Comparison of ENCODE assay signal across 18 cellular contexts in genomic region chr6:170084166-170084730, GRCh38.
"Had no signal": no experiment of that assay in that cellular context is flagged by ENCODE, and none has a peak within 500 bp of the region (broad histone marks: within the 10 kb centered on the region; RNA-seq: fewer than 3 reads in every experiment).

No MANE protein-coding gene starts in this region.

- DNase-seq: activated CD4-positive, alpha-beta T cell treated with anti-CD3 and anti-CD28 coated beads for 36 hours; activated CD4-positive, alpha-beta T cell treated with anti-CD3 and anti-CD28 coated beads, Interleukin-2, amount 50 U/mL, for 4 hours; activated naive CD4-positive, alpha-beta T cell treated with anti-CD3 and anti-CD28 coated beads for 36 hours; activated naive CD8-positive, alpha-beta T cell treated with anti-CD3 and anti-CD28 coated beads, Interleukin-2, amount 10 ng/mL, durations not matched to agents 7 days and 5 days; activated T-cell treated with anti-CD3 and anti-CD28 coated beads, Interleukin-2, amount 50 U/mL, for 4 hours; amniotic stem cell; esophagus squamous epithelium; gastrocnemius medialis; hypothalamus; stimulated activated CD4-positive, alpha-beta T cell treated with anti-CD3 and anti-CD28 coated beads, Interleukin-4, amount 100 ng/mL, for 24 hours; stimulated activated naive CD8-positive, alpha-beta T cell treated with anti-CD3 and anti-CD28 coated beads, Interleukin-15, Interleukin-2, amounts not matched to agents 100 U/mL and 50 U/mL, for 24 hours; T-helper 9 cell; thyroid gland had no signal

- ATAC-seq: activated CD4-positive, alpha-beta T cell treated with anti-CD3 and anti-CD28 coated beads for 36 hours; activated T-cell treated with anti-CD3 and anti-CD28 coated beads, Interleukin-2, amount 50 U/mL, for 4 hours; gastrocnemius medialis; natural killer cell treated with Interleukin-12 subunit alpha and Interleukin-12 subunit beta and Interleukin-15 and Interleukin-18, amount 100 ng/mL, for 72 hours; stimulated activated naive CD8-positive, alpha-beta T cell treated with anti-CD3 and anti-CD28 coated beads, Interleukin-15, Interleukin-2, amounts not matched to agents 100 U/mL and 50 U/mL, for 24 hours had no signal

- H3K27ac ChIP-seq: breast epithelium, colonic mucosa, gastrocnemius medialis, neutrophil, parathyroid adenoma, thyroid gland had no signal

- H3K27me3 ChIP-seq: breast epithelium, colonic mucosa, gastrocnemius medialis, thyroid gland had no signal

- H3K9me3 ChIP-seq: breast epithelium, colonic mucosa, esophagus squamous epithelium, gastrocnemius medialis, neutrophil, thyroid gland had no signal

- H3K36me3 ChIP-seq: breast epithelium, colonic mucosa, esophagus squamous epithelium, gastrocnemius medialis, neutrophil, thyroid gland had no signal

- H3K4me1 ChIP-seq: breast epithelium, colonic mucosa, parathyroid adenoma had no signal

- H3K4me3 ChIP-seq: breast epithelium, colonic mucosa, gastrocnemius medialis, thyroid gland had no signal
